ENCODE assay signal across 14 cellular contexts in the genomic region with DNA sequence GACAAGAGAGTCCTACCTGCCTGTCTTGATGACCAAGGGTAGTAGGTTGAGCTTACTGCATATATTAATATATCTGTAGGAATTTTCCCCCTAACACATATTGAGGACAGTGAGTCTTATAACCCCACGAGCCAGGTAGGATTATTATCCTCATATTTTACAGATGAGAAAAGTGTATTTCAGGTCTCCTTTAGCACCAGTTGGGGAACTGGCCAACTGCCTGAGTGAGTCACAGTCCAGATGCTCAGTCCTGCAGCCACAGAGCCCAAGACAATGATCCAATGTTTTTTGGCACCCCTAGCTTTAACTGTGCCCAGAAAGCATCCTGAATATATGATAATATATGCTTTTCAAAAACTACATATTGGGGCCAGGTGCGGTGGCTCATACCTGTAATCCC. TPM values are rescaled to one million over a fixed set of nuclear protein-coding genes. Genes with fewer than 3 reads are reported as not detected.
DNase-seq lines count a peak whose midpoint lies in the region; ATAC-seq and TF ChIP-seq lines count a peak whose summit lies in the region.
"Had no signal": no experiment of that assay in that cellular context is flagged by ENCODE, and none has a peak within 500 bp of the region (broad histone marks: within the 10 kb centered on the region; RNA-seq: fewer than 3 reads in every experiment).

No MANE protein-coding gene starts in this region.

- BruUV-seq in MCF 10A (replicated peaks; lab: Mats Ljungman, UMichigan): no TSS peak

- H2AFZ ChIP-seq in fibroblast of lung (ENCODE audit: low read length): no peak overlapping the region

- H3K4me3 ChIP-seq in breast epithelium (no peak overlapping the region), fibroblast of lung (replicated peaks in 1 of 4; ENCODE audit: control extremely low read depth in 1 of 4, insufficient read depth in 1 of 4, low read depth in 3 of 4, low read length in 4 of 4) (no peak overlapping the region), thoracic aorta (no peak overlapping the region)
- H3K4me3 ChIP-seq: HAP-1, ovary, tibial nerve had no signal

- POLR2A ChIA-PET in MCF 10A (lab: Yijun Ruan, JAX): interaction anchor here (1.0 to 1.7 kb wide), 2 partner anchors 11 to 30 kb away, joined by 3 to 4 read pairs; a partner anchor contains a TSS

- H3K9me3 ChIP-seq in breast epithelium (no peaks in the 10 kb centered on the region), fibroblast of lung (ENCODE audit: control insufficient read depth, insufficient read depth, low read depth, low read length) (no peaks in the 10 kb centered on the region), thoracic aorta (no peaks in the 10 kb centered on the region)
- H3K9me3 ChIP-seq: HAP-1, ovary, tibial nerve had no signal

- DNase-seq in MCF 10A (ENCODE audit: unreplicated experiment): peak; percentile 75
- no peak for DNase-seq in breast epithelium (ENCODE audit: low spot score in 2 of 2)
- peak; percentile 72 to 93 for DNase-seq in fibroblast of lung (ENCODE audit: low read depth in 2 of 2)
- peak; percentile 31 for DNase-seq in thoracic aorta (ENCODE audit: low spot score)
- no peak for DNase-seq in activated effector memory CD4-positive, alpha-beta T cell treated with Interleukin-2 at 50 U/mL for 16 hours
- DNase-seq in GM19238 (ENCODE audit: insufficient read length, low spot score): no peak
- DNase-seq: NCI-H1417 treated with DMSO at 0.1 percent for 48 hours had no signal

- H4K20me1 ChIP-seq in fibroblast of lung (ENCODE audit: control insufficient read depth, extremely low read depth, insufficient read depth, low read length): no peaks in the 10 kb centered on the region

- H3K9ac ChIP-seq in fibroblast of lung (ENCODE audit: insufficient read depth, low read length): no peak overlapping the region

- peaks cover 15% of the 10 kb centered on the region for H3K4me1 Mint-ChIP-seq in MCF 10A (ENCODE audit: insufficient read depth, unreplicated experiment)

- ATAC-seq in SK-N-SH treated with all-trans-retinoic acid at 6 μM for 48 hours (peak; percentile 81), thoracic aorta (ENCODE audit: insufficient number of reproducible peaks, low FRiP score, low read depth) (no peak), HG03342 (IDR thresholded peaks at IDR 0.05; ENCODE audit: unreplicated experiment) (no peak)

- peak overlapping the region; percentile 5 for H3K27ac Mint-ChIP-seq in MCF 10A (ENCODE audit: low read depth, unreplicated experiment)
- H3K27ac Mint-ChIP-seq: activated naive CD8-positive, alpha-beta T cell had no signal

- no peaks in the 10 kb centered on the region for H3K27me3 ChIP-seq in breast epithelium
- no peaks in the 10 kb centered on the region for H3K27me3 ChIP-seq in fibroblast of lung (ENCODE audit: control insufficient read depth, insufficient read depth, low read length)
- no peaks in the 10 kb centered on the region for H3K27me3 ChIP-seq in thoracic aorta (replicated peaks; ENCODE audit: insufficient read depth)
- H3K27me3 ChIP-seq: ovary, tibial nerve had no signal

- no peaks in the 10 kb centered on the region for H3K9me3 Mint-ChIP-seq in MCF 10A (ENCODE audit: unreplicated experiment)

- H3K27ac ChIP-seq in breast epithelium (no peak overlapping the region), fibroblast of lung (ENCODE audit: insufficient read depth, low read length) (no peak overlapping the region), thoracic aorta (no peak overlapping the region)
- H3K27ac ChIP-seq: ovary, tibial nerve, VCaP had no signal

- no peaks in the 10 kb centered on the region for H3K4me1 ChIP-seq in breast epithelium
- H3K4me1 ChIP-seq in fibroblast of lung (ENCODE audit: control insufficient read depth, extremely low read depth, insufficient read depth, low read length): peaks cover 6% of the 10 kb centered on the region
- H3K4me1 ChIP-seq in thoracic aorta (ENCODE audit: control insufficient read depth in 1 of 2, low read depth in 2 of 2): peaks cover 24 to 49% of the 10 kb centered on the region in 2 donors

- no peaks in the 10 kb centered on the region for H3K79me2 ChIP-seq in fibroblast of lung (ENCODE audit: control insufficient read depth, insufficient read depth, low read length)

- intact Hi-C loops in MCF 10A (cut with micrococcal nuclease): no loop called here
- intact Hi-C loops in breast epithelium (cut with DNase I; ENCODE audit: low total_unique reads): no loop called here

- no peaks in the 10 kb centered on the region for H3K27me3 Mint-ChIP-seq in MCF 10A (ENCODE audit: insufficient read depth, unreplicated experiment)
- H3K27me3 Mint-ChIP-seq: activated naive CD8-positive, alpha-beta T cell had no signal

- CTCF ChIA-PET in MCF 10A (lab: Yijun Ruan, JAX): interaction anchor here (0.6 to 2.3 kb wide), 16 partner anchors 9 to 416 kb away, joined by 3 to 16 read pairs (median 4); a partner anchor contains a TSS

- no peak overlapping the region for H3K4me3 Mint-ChIP-seq in MCF 10A (ENCODE audit: unreplicated experiment)
- H3K4me3 Mint-ChIP-seq: activated naive CD8-positive, alpha-beta T cell had no signal

- H3K36me3 ChIP-seq in breast epithelium (no peaks in the 10 kb centered on the region), fibroblast of lung (ENCODE audit: control insufficient read depth, insufficient read depth, low read length) (no peaks in the 10 kb centered on the region), thoracic aorta (no peaks in the 10 kb centered on the region)
- H3K36me3 ChIP-seq: HAP-1, ovary, tibial nerve had no signal

- TF ChIP-seq CTCF in MCF 10A (IDR thresholded peaks at IDR 0.05; ENCODE audit: unreplicated experiment) (no peak), breast epithelium (IDR thresholded peaks at IDR 0.05) (no peak), fibroblast of lung (conservative IDR thresholded peaks at IDR 0.05 in 1 of 2, IDR thresholded peaks at IDR 0.05 in 1 of 2; ENCODE audit: low read depth in 1 of 2, low read length in 2 of 2) (no peak), thoracic aorta (IDR thresholded peaks at IDR 0.05) (no peak)

- no peak overlapping the region for H3K4me2 ChIP-seq in fibroblast of lung (ENCODE audit: extremely low read depth, insufficient read depth, low read length)

- no peaks in the 10 kb centered on the region for H3K36me3 Mint-ChIP-seq in MCF 10A (ENCODE audit: insufficient read depth, unreplicated experiment)
- H3K36me3 Mint-ChIP-seq: activated naive CD8-positive, alpha-beta T cell had no signal

- no peak for TF ChIP-seq POLR2A in breast epithelium (IDR thresholded peaks at IDR 0.05)

TF ChIP-seq in SK-N-SH treated with all-trans-retinoic acid at 6 μM for 48 hours, 23 proteins besides CTCF, POLR2A, EP300 and RAD21 (continues in another document):
- TF ChIP-seq TOX (CRISPR knock-in tag; IDR thresholded peaks at IDR 0.05; ENCODE audit: borderline replicate concordance) (no peak), PPARA (CRISPR knock-in tag; IDR thresholded peaks at IDR 0.05; ENCODE audit: borderline replicate concordance) (no peak), ZFP3 (CRISPR knock-in tag; IDR thresholded peaks at IDR 0.05) (no peak), CSDC2 (CRISPR knock-in tag; IDR thresholded peaks at IDR 0.05) (no peak), RARB (CRISPR knock-in tag; IDR thresholded peaks at IDR 0.05) (no peak), ZNF8 (CRISPR knock-in tag; IDR thresholded peaks at IDR 0.05) (no peak), ZC3H10 (CRISPR knock-in tag; IDR thresholded peaks at IDR 0.05) (no peak), OSR1 (CRISPR knock-in tag; IDR thresholded peaks at IDR 0.05) (no peak), ZFP30 (CRISPR knock-in tag; IDR thresholded peaks at IDR 0.05) (no peak)
- TF ChIP-seq, protein P1, sequence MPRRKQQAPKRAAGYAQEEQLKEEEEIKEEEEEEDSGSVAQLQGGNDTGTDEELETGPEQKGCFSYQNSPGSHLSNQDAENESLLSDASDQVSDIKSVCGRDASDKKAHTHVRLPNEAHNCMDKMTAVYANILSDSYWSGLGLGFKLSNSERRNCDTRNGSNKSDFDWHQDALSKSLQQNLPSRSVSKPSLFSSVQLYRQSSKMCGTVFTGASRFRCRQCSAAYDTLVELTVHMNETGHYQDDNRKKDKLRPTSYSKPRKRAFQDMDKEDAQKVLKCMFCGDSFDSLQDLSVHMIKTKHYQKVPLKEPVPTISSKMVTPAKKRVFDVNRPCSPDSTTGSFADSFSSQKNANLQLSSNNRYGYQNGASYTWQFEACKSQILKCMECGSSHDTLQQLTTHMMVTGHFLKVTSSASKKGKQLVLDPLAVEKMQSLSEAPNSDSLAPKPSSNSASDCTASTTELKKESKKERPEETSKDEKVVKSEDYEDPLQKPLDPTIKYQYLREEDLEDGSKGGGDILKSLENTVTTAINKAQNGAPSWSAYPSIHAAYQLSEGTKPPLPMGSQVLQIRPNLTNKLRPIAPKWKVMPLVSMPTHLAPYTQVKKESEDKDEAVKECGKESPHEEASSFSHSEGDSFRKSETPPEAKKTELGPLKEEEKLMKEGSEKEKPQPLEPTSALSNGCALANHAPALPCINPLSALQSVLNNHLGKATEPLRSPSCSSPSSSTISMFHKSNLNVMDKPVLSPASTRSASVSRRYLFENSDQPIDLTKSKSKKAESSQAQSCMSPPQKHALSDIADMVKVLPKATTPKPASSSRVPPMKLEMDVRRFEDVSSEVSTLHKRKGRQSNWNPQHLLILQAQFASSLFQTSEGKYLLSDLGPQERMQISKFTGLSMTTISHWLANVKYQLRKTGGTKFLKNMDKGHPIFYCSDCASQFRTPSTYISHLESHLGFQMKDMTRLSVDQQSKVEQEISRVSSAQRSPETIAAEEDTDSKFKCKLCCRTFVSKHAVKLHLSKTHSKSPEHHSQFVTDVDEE (CRISPR knock-in tag; IDR thresholded peaks at IDR 0.05): no peak
- TF ChIP-seq, protein P2, sequence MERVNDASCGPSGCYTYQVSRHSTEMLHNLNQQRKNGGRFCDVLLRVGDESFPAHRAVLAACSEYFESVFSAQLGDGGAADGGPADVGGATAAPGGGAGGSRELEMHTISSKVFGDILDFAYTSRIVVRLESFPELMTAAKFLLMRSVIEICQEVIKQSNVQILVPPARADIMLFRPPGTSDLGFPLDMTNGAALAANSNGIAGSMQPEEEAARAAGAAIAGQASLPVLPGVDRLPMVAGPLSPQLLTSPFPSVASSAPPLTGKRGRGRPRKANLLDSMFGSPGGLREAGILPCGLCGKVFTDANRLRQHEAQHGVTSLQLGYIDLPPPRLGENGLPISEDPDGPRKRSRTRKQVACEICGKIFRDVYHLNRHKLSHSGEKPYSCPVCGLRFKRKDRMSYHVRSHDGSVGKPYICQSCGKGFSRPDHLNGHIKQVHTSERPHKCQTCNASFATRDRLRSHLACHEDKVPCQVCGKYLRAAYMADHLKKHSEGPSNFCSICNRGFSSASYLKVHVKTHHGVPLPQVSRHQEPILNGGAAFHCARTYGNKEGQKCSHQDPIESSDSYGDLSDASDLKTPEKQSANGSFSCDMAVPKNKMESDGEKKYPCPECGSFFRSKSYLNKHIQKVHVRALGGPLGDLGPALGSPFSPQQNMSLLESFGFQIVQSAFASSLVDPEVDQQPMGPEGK (CRISPR knock-in tag; IDR thresholded peaks at IDR 0.05; ENCODE audit: borderline replicate concordance): no peak

RNA-seq across cellular contexts. Expression of a gene that starts 30.8 kb away (rescaled TPM):
- total RNA-seq in MCF 10A (2022) (107 and 121 TPM in 2 replicates), breast epithelium (100 to 1,000 TPM in 2 of 3 donors, 10 to 100 TPM in 1; 96.7 to 157 (median 133) TPM), fibroblast of lung (157 and 192 TPM in 2 replicates), thoracic aorta (100 to 1,000 TPM; 415 to 476 TPM)
- 69.4 and 123 TPM in 2 replicates for polyA plus RNA-seq in fibroblast of lung
- polyA plus RNA-seq in fibroblast of lung (2012): 45.0 and 90.0 TPM in 2 replicates
- polyA minus RNA-seq in fibroblast of lung (ENCODE audit: low replicate concordance): 55.1 and 58.7 TPM in 2 replicates

Comparison
In these comparisons a context has a peak if more than half of its experiments do, and no peak if none do; other contexts are left out.
1. DNase-seq: peak in MCF 10A (single experiment), fibroblast of lung (2 of 2) and thoracic aorta (single experiment); none in breast epithelium (0 of 2), activated effector memory CD4-positive, alpha-beta T cell treated with Interleukin-2 at 50 U/mL for 16 hours (single experiment) and GM19238 (single experiment).